8 cellular contexts compared by ENCODE assay signal in genomic region chr21:41952568-41953248, GRCh38. TPM values are rescaled to one million over a fixed set of nuclear protein-coding genes. Genes with fewer than 3 reads are reported as not detected.
A peak's percentile ranks its signal among the peaks of the same experiment; 100 is the strongest.
DNase-seq lines count a peak whose midpoint lies in the region; ATAC-seq and TF ChIP-seq lines count a peak whose summit lies in the region.

No MANE protein-coding gene starts in this region.

- 77% methylated on average over 20 of the region's 30 CpGs for WGBS in SK-N-SH (ENCODE audit: low lambda C conversion rate)

- H3K4me2 ChIP-seq in SK-N-SH: peak overlapping the region; percentile 95

- H3K9ac ChIP-seq in SK-N-SH: peak overlapping the region; percentile 83
- no peak overlapping the region for H3K9ac ChIP-seq in iPS-15b (ENCODE audit: low read depth, low read length)

- no peaks in the 10 kb centered on the region for H3K27me3 ChIP-seq in SK-N-SH (ENCODE audit: insufficient read depth)
- H3K27me3 ChIP-seq in iPS-15b (ENCODE audit: control insufficient read depth, insufficient read depth, low read length): peaks cover 12% of the 10 kb centered on the region

- no peaks in the 10 kb centered on the region for H3K9me3 Mint-ChIP-seq in activated B cell treated with CpG ODN at 0.5 μM for 24 hours
- H3K9me3 Mint-ChIP-seq in stimulated activated effector memory CD8-positive, alpha-beta T cell treated with anti-CD3 and anti-CD28 coated beads, Interleukin-12 subunit alpha, Interleukin-12 subunit beta, amount 100 ng/mL, for 72 hours: no peaks in the 10 kb centered on the region

- TF ChIP-seq CTCF in SK-N-SH (IDR thresholded peaks at IDR 0.05) (no peak), activated B cell treated with CpG ODN at 0.5 μM for 24 hours (IDR thresholded peaks at IDR 0.05) (no peak)

- no peak overlapping the region for H3K27ac Mint-ChIP-seq in activated B cell treated with CpG ODN at 0.5 μM for 24 hours
- H3K27ac Mint-ChIP-seq in stimulated activated effector memory CD8-positive, alpha-beta T cell treated with anti-CD3 and anti-CD28 coated beads, Interleukin-12 subunit alpha, Interleukin-12 subunit beta, amount 100 ng/mL, for 72 hours: no peak overlapping the region

- ATAC-seq in SK-N-SH treated with all-trans-retinoic acid at 6 μM for 48 hours (no peak), activated B cell treated with CpG ODN at 0.5 μM for 24 hours (ENCODE audit: low read depth) (no peak), GM21529 (IDR thresholded peaks at IDR 0.05; ENCODE audit: unreplicated experiment) (no peak)
- no peak for ATAC-seq in stimulated activated effector memory CD8-positive, alpha-beta T cell treated with anti-CD3 and anti-CD28 coated beads, Interleukin-12 subunit alpha, Interleukin-12 subunit beta, amount 100 ng/mL, for 72 hours

- H3K27ac ChIP-seq in SK-N-SH (ENCODE audit: low read depth in 2 of 2, low read length in 1 of 2): no peak overlapping the region

- H3K4me3 ChIP-seq in SK-N-SH (ENCODE audit: low read depth in 2 of 2, low read length in 1 of 2) (peak overlapping the region; percentile 62 to 67), iPS-15b (ENCODE audit: low read depth, low read length) (peak overlapping the region; percentile 47)

- H3K36me3 ChIP-seq in SK-N-SH (replicated peaks in 1 of 2; ENCODE audit: control insufficient read depth in 1 of 2, insufficient read depth in 2 of 2, low read length in 1 of 2) (no peaks in the 10 kb centered on the region), iPS-15b (ENCODE audit: control insufficient read depth, insufficient read depth, low read length) (no peaks in the 10 kb centered on the region)

- peaks cover 17% of the 10 kb centered on the region for H3K27me3 Mint-ChIP-seq in activated B cell treated with CpG ODN at 0.5 μM for 24 hours

- peaks cover 21% of the 10 kb centered on the region for H3K4me1 Mint-ChIP-seq in activated B cell treated with CpG ODN at 0.5 μM for 24 hours
- peaks cover 9% of the 10 kb centered on the region for H3K4me1 Mint-ChIP-seq in stimulated activated effector memory CD8-positive, alpha-beta T cell treated with anti-CD3 and anti-CD28 coated beads, Interleukin-12 subunit alpha, Interleukin-12 subunit beta, amount 100 ng/mL, for 72 hours

- TF ChIP-seq EP300 in SK-N-SH (IDR thresholded peaks at IDR 0.05; ENCODE audit: borderline replicate concordance in 1 of 2, low read depth in 1 of 2, low read length in 1 of 2): no peak

- H3K79me2 ChIP-seq in SK-N-SH (ENCODE audit: insufficient read depth): peaks cover 50% of the 10 kb centered on the region

- H3F3A ChIP-seq in SK-N-SH (replicated peaks; ENCODE audit: insufficient read depth): peaks cover 21% of the 10 kb centered on the region

- no peaks in the 10 kb centered on the region for H3K36me3 Mint-ChIP-seq in activated B cell treated with CpG ODN at 0.5 μM for 24 hours (ENCODE audit: low read depth)
- H3K36me3 Mint-ChIP-seq in stimulated activated effector memory CD8-positive, alpha-beta T cell treated with anti-CD3 and anti-CD28 coated beads, Interleukin-12 subunit alpha, Interleukin-12 subunit beta, amount 100 ng/mL, for 72 hours: peaks cover 4% of the 10 kb centered on the region

- H2AFZ ChIP-seq in SK-N-SH (ENCODE audit: low read depth): peak overlapping the region; percentile 70; the same call in 1 of the 2 replicates

- DNase-seq in SK-N-SH: no peak
- DNase-seq in activated B cell treated with CpG ODN at 0.5 μM for 24 hours: no peak
- DNase-seq in stimulated activated effector memory CD8-positive, alpha-beta T cell treated with anti-CD3 and anti-CD28 coated beads, Interleukin-12 subunit alpha, Interleukin-12 subunit beta, amount 100 ng/mL, for 72 hours (ENCODE audit: low spot score in 2 of 2): no peak
- DNase-seq in activated CD4-positive, CD25-positive, alpha-beta regulatory T cell treated with anti-CD3 and anti-CD28 coated beads, Interleukin-2, amount 50 U/mL, for 72 hours: no peak
- DNase-seq in NCI-H1436 (lab: John Stamatoyannopoulos, UW): no peak

- CTCF ChIA-PET in SK-N-SH (lab: Yijun Ruan, JAX): interaction anchor here (1.1 to 1.7 kb wide), 2 partner anchors 136 to 165 kb away, joined by 3 to 5 read pairs; no protein-coding TSS in a partner anchor
- CTCF ChIA-PET in activated B cell treated with CpG ODN at 0.5 μM for 24 hours (lab: Charles Lee): interaction anchor here (1.0 kb wide), 1 partner anchor 155 kb away, joined by 3 read pairs; no protein-coding TSS in a partner anchor

- 0 out of 2 replicates have a peak, but pooled peaks cover 4% of the 10 kb centered on the region for H4K20me1 ChIP-seq in SK-N-SH (ENCODE audit: insufficient read depth)

- intact Hi-C loops in activated B cell treated with CpG ODN at 0.5 μM for 24 hours (cut with micrococcal nuclease): loop anchor here (2.0 to 10.0 kb wide), 2 partner anchors 28 to 52 kb away; no protein-coding TSS in a partner anchor

- POLR2A ChIA-PET in SK-N-SH (lab: Yijun Ruan, JAX): interaction anchor here (1.6 kb wide), 1 partner anchor 11 kb away, joined by 3 read pairs; no protein-coding TSS in a partner anchor
- POLR2A ChIA-PET in activated B cell treated with CpG ODN at 0.5 μM for 24 hours (lab: Charles Lee): interaction anchor here (0.8 to 1.0 kb wide), 2 partner anchors 10 to 12 kb away, joined by 3 read pairs; no protein-coding TSS in a partner anchor

- H3K9me3 ChIP-seq in SK-N-SH: no peaks in the 10 kb centered on the region
- no peaks in the 10 kb centered on the region for H3K9me3 ChIP-seq in iPS-15b (ENCODE audit: control insufficient read depth, insufficient read depth, low read length)

- H3K9me2 ChIP-seq in SK-N-SH: no peaks in the 10 kb centered on the region

- H3K4me1 ChIP-seq in SK-N-SH (ENCODE audit: control insufficient read depth in 1 of 2, insufficient read depth in 2 of 2, low read depth in 1 of 2, low read length in 1 of 2) (peaks cover 26 to 28% of the 10 kb centered on the region in 2 experiments; a peak in 3 of 4 replicates), iPS-15b (ENCODE audit: control insufficient read depth, insufficient read depth, low read length) (peaks cover 15% of the 10 kb centered on the region)

- no peak for TF ChIP-seq RAD21 in SK-N-SH (IDR thresholded peaks at IDR 0.05; ENCODE audit: low read length)

- H3K4me3 Mint-ChIP-seq in activated B cell treated with CpG ODN at 0.5 μM for 24 hours: peak overlapping the region; percentile 44
- H3K4me3 Mint-ChIP-seq in stimulated activated effector memory CD8-positive, alpha-beta T cell treated with anti-CD3 and anti-CD28 coated beads, Interleukin-12 subunit alpha, Interleukin-12 subunit beta, amount 100 ng/mL, for 72 hours: peak overlapping the region; percentile 42

TF ChIP-seq in SK-N-SH, 30 proteins besides CTCF, POLR2A, EP300 and RAD21 (continues in another document):
- TF ChIP-seq CHD2 (IDR thresholded peaks at IDR 0.05; ENCODE audit: low read length, partially characterized antibody): no peak
- TF ChIP-seq GATA2 (CRISPR knock-in tag; IDR thresholded peaks at IDR 0.05): no peak
- TF ChIP-seq ZBTB33 (IDR thresholded peaks at IDR 0.05; ENCODE audit: borderline replicate concordance, low read depth): no peak
- TF ChIP-seq RFX5 (IDR thresholded peaks at IDR 0.05; ENCODE audit: low read length): no peak
- TF ChIP-seq RXRA (IDR thresholded peaks at IDR 0.05; ENCODE audit: borderline replicate concordance, low read depth): no peak

TF ChIP-seq in SK-N-SH treated with all-trans-retinoic acid at 6 μM for 48 hours, 23 proteins besides CTCF, POLR2A, EP300 and RAD21 (continues in another document):
- TF ChIP-seq ZFP3 (CRISPR knock-in tag; IDR thresholded peaks at IDR 0.05) (no peak), ZC3H10 (CRISPR knock-in tag; IDR thresholded peaks at IDR 0.05) (no peak), PPARA (CRISPR knock-in tag; IDR thresholded peaks at IDR 0.05; ENCODE audit: borderline replicate concordance) (no peak), ZNF70 (CRISPR knock-in tag; IDR thresholded peaks at IDR 0.05) (no peak), PATZ1 (CRISPR knock-in tag; IDR thresholded peaks at IDR 0.05; ENCODE audit: borderline replicate concordance) (no peak), SNAI2 (CRISPR knock-in tag; IDR thresholded peaks at IDR 0.05) (no peak), ZNF8 (CRISPR knock-in tag; IDR thresholded peaks at IDR 0.05) (no peak), CSDC2 (CRISPR knock-in tag; IDR thresholded peaks at IDR 0.05) (no peak)

RNA-seq across cellular contexts. Expression of gene C2CD2, which starts 1.1 kb away (rescaled TPM):
- 9.7 and 15.0 TPM in 2 replicates for polyA plus RNA-seq in SK-N-SH (2012; rRNA removed)
- 7.0 and 9.8 TPM in 2 replicates for polyA plus RNA-seq in SK-N-SH (2012; cell fraction: cytosol; rRNA removed)
- polyA plus RNA-seq in SK-N-SH (2012; cell fraction: nucleus; rRNA removed): 24.0 and 28.3 TPM in 2 replicates
- total RNA-seq in activated B cell treated with CpG ODN at 0.5 μM for 24 hours: 6.7 TPM in 2 replicates

RNA-seq across cellular contexts. Expression of gene ZBTB21, which starts 57.5 kb away (rescaled TPM):
- 2.9 and 3.8 TPM in 2 replicates for polyA plus RNA-seq in SK-N-SH (2012; rRNA removed)
- polyA plus RNA-seq in SK-N-SH (2012; cell fraction: cytosol; rRNA removed): 2.7 and 3.8 TPM in 2 replicates
- polyA plus RNA-seq in SK-N-SH (2012; cell fraction: nucleus; rRNA removed): 8.0 and 11.4 TPM in 2 replicates
- total RNA-seq in activated B cell treated with CpG ODN at 0.5 μM for 24 hours: 24.2 and 25.4 TPM in 2 replicates
